Comparison of ENCODE assay signal across 8 cellular contexts in genomic region chr2:197152451-197153228, GRCh38.
A peak's percentile ranks its signal among the peaks of the same experiment; 100 is the strongest.
DNase-seq lines count a peak whose midpoint lies in the region; ATAC-seq and TF ChIP-seq lines count a peak whose summit lies in the region.

No MANE protein-coding gene starts in this region.

- H3K27ac ChIP-seq in OCI-LY3 (ENCODE audit: low read length) (peak overlapping the region; percentile 99), tibial nerve (peak overlapping the region in 2 of 4 donors; percentile 24 to 30)

- H2AFZ ChIP-seq in OCI-LY3 (ENCODE audit: low read depth, low read length) = no peak overlapping the region

- peaks cover 4% of the 10 kb centered on the region for H3K9me3 Mint-ChIP-seq in activated T-cell treated with anti-CD3 and anti-CD28 coated beads, Interleukin-2, amount 50 U/mL, for 4 hours

- H3K4me3 ChIP-seq in OCI-LY3 (ENCODE audit: low read length) = peak overlapping the region; percentile 57
- H3K4me3 ChIP-seq in tibial nerve = no peak overlapping the region

- H3K79me2 ChIP-seq in OCI-LY3 (ENCODE audit: low read length) = 0 out of 2 replicates have a peak, but pooled peaks cover 7% of the 10 kb centered on the region

- H3K9me3 ChIP-seq in OCI-LY3 (ENCODE audit: insufficient read depth, low read length) = no peaks in the 10 kb centered on the region
- H3K9me3 ChIP-seq in tibial nerve = no peaks in the 10 kb centered on the region

- H3K27me3 Mint-ChIP-seq in activated T-cell treated with anti-CD3 and anti-CD28 coated beads, Interleukin-2, amount 50 U/mL, for 4 hours (ENCODE audit: low read depth) = no peaks in the 10 kb centered on the region

- H4K20me1 ChIP-seq in OCI-LY3 (ENCODE audit: insufficient read depth, low read length) = no peaks in the 10 kb centered on the region

- no peak for TF ChIP-seq POLR2A in tibial nerve (IDR thresholded peaks at IDR 0.05)

- H3K4me1 ChIP-seq in OCI-LY3 (ENCODE audit: low read length) (peaks cover 75% of the 10 kb centered on the region), tibial nerve (peaks cover 0 to 19% (median 5%) of the 10 kb centered on the region in 4 donors)

- DNase-seq in activated T-cell treated with anti-CD3 and anti-CD28 coated beads, Interleukin-2, amount 50 U/mL, for 4 hours = no peak
- no peak for DNase-seq in activated T-cell treated with anti-CD3 and anti-CD28 coated beads, Interleukin-2, amount 50 U/mL, for 1 hour
- DNase-seq in fibroblast of gingiva (ENCODE audit: low read depth) (peak; percentile 78), tibial nerve (ENCODE audit: low spot score in 2 of 2) (no peak), NCI-H1048 (lab: John Stamatoyannopoulos, UW) (no peak), cerebellar nuclear complex (lab: John Stamatoyannopoulos, UW) (no peak)

- 62 to 68% methylated on average over 7 of the region's 7 CpGs for WGBS in tibial nerve, 2 donors

- no peaks in the 10 kb centered on the region for H3K27me3 ChIP-seq in OCI-LY3 (ENCODE audit: low read depth, low read length)
- no peaks in the 10 kb centered on the region for H3K27me3 ChIP-seq in tibial nerve

- H3K4me3 Mint-ChIP-seq in activated T-cell treated with anti-CD3 and anti-CD28 coated beads, Interleukin-2, amount 50 U/mL, for 4 hours = peak overlapping the region; percentile 69

- H3K4me2 ChIP-seq in OCI-LY3 (ENCODE audit: low read length) = peak overlapping the region; percentile 92

- TF ChIP-seq EP300 in tibial nerve (IDR thresholded peaks at IDR 0.05) = no peak

- peaks cover 19% of the 10 kb centered on the region for H3K36me3 Mint-ChIP-seq in activated T-cell treated with anti-CD3 and anti-CD28 coated beads, Interleukin-2, amount 50 U/mL, for 4 hours (ENCODE audit: insufficient read depth)

- H3K9ac ChIP-seq in OCI-LY3 (ENCODE audit: low read length) = peak overlapping the region; percentile 70

- H3K4me1 Mint-ChIP-seq in activated T-cell treated with anti-CD3 and anti-CD28 coated beads, Interleukin-2, amount 50 U/mL, for 4 hours (ENCODE audit: low read depth) = peaks cover 77% of the 10 kb centered on the region

- ATAC-seq in activated T-cell treated with anti-CD3 and anti-CD28 coated beads, Interleukin-2, amount 50 U/mL, for 4 hours = peak; percentile 67
- ATAC-seq in HG02852 (IDR thresholded peaks at IDR 0.05; ENCODE audit: unreplicated experiment) = peak; percentile 76

- H3K36me3 ChIP-seq in OCI-LY3 (replicated peaks; ENCODE audit: low read depth, low read length) = peaks cover 10% of the 10 kb centered on the region
- no peaks in the 10 kb centered on the region for H3K36me3 ChIP-seq in tibial nerve

- TF ChIP-seq CTCF in OCI-LY3 (IDR thresholded peaks at IDR 0.05; ENCODE audit: low read depth, low read length) (peak; percentile 34), tibial nerve (IDR thresholded peaks at IDR 0.05) (no peak)
